16 cellular contexts compared by ENCODE assay signal in the genomic region with DNA sequence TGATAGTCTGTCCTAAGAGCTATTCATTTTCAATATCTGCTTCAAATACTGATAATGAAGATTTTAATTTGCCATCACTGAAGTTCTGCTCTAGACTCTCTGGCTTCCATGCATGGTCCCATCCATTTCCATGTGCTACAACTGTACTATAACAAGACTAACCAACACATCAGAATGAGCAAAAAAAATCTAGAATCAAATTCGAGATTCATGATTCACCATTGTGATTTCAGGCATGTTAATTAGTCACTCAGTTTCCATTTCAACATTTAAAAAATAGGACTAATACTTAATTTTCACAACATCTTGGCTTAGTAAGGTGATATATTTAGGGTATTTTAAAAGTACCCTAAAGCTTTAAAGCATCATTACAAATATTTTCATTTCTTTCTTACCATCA. TPM values are rescaled to one million over a fixed set of nuclear protein-coding genes. Genes with fewer than 3 reads are reported as not detected.
DNase-seq lines count a peak whose midpoint lies in the region; ATAC-seq and TF ChIP-seq lines count a peak whose summit lies in the region.
"Had no signal": no experiment of that assay in that cellular context is flagged by ENCODE, and none has a peak within 500 bp of the region (broad histone marks: within the 10 kb centered on the region; RNA-seq: fewer than 3 reads in every experiment).

No MANE protein-coding gene starts in this region.

- no peak overlapping the region for H3K4me3 ChIP-seq in IMR-90 (ENCODE audit: insufficient read depth, low read depth, low read length)
- H3K4me3 ChIP-seq: lung, neural progenitor cell had no signal

- H3K4ac ChIP-seq in IMR-90 (ENCODE audit: low read depth, low read length) = no peak overlapping the region

- peak overlapping the region; percentile 80 to 85 for H3K27ac Mint-ChIP-seq in natural killer cell treated with Interleukin-12 subunit alpha and Interleukin-12 subunit beta and Interleukin-15 and Interleukin-18, amount 100 ng/mL, for 72 hours
- H3K27ac Mint-ChIP-seq: neural progenitor cell had no signal

- BruUV-seq in IMR-90 (replicated peaks; lab: Mats Ljungman, UMichigan) = TSS peak; percentile 4

- intact Hi-C loops in IMR-90 (cut with micrococcal nuclease) = no loop called here

- CTCF ChIA-PET in IMR-90 (lab: Yijun Ruan, JAX) = no interaction called here

- no peak overlapping the region for H2AFZ ChIP-seq in IMR-90 (replicated peaks; ENCODE audit: low read length, poor library complexity)
- H2AFZ ChIP-seq: neural progenitor cell had no signal

- TF ChIP-seq RAD21 in IMR-90 (IDR thresholded peaks at IDR 0.05; ENCODE audit: low read length) = no peak

- in situ Hi-C loops in IMR-90 (cut with MboI; ENCODE audit: low sequenced_read_pairs) = loop anchor here (25.0 kb wide), 1 partner anchor 166 kb away; no protein-coding TSS in a partner anchor

- H3K36me3 ChIP-seq in IMR-90 (ENCODE audit: control insufficient read depth, insufficient read depth, low read length) = no peaks in the 10 kb centered on the region
- H3K36me3 ChIP-seq: neural progenitor cell had no signal

- DNase-seq in activated CD4-positive, CD25-positive, alpha-beta regulatory T cell treated with anti-CD3 and anti-CD28 coated beads, Interleukin-2, amount 50 U/mL, for 72 hours = no peak
- DNase-seq in IMR-90 (no peak), amniotic epithelial cell (ENCODE audit: low read depth) (peak; percentile 33), NOMO-1 treated with DMSO at 0.1 percent for 48 hours (lab: John Stamatoyannopoulos, UW; ENCODE audit: unreplicated experiment) (no peak)
- no peak for DNase-seq in natural killer cell treated with Interleukin-12 subunit alpha and Interleukin-12 subunit beta and Interleukin-15 and Interleukin-18, amount 100 ng/mL, for 72 hours (ENCODE audit: low spot score)
- DNase-seq in effector CD8-positive, alpha-beta T cell (lab: John Stamatoyannopoulos, UW) = no peak
- DNase-seq: 8988T; NCI-H1105 treated with DMSO at 0.1 percent for 48 hours; NK-92 treated with Interleukin-12 subunit alpha and Interleukin-12 subunit beta, amount 100 ng/mL, for 24 hours; right cardiac atrium; SIG-M5; stimulated activated CD4-positive, alpha-beta T cell treated with anti-CD3 and anti-CD28 coated beads, Interleukin-2, amount 100 ng/mL, for 48 hours had no signal

- peaks cover 15% of the 10 kb centered on the region for H3K4me1 ChIP-seq in IMR-90 (ENCODE audit: control insufficient read depth, insufficient read depth, low read length)

- H3K4me1 Mint-ChIP-seq in natural killer cell treated with Interleukin-12 subunit alpha and Interleukin-12 subunit beta and Interleukin-15 and Interleukin-18, amount 100 ng/mL, for 72 hours (ENCODE audit: low read depth in 2 of 2) = peaks cover 70 to 83% of the 10 kb centered on the region in 2 donors

- H3K9me3 ChIP-seq in IMR-90 (ENCODE audit: control insufficient read depth, insufficient read depth, low read length) = no peaks in the 10 kb centered on the region

- H3K4me3 Mint-ChIP-seq in natural killer cell treated with Interleukin-12 subunit alpha and Interleukin-12 subunit beta and Interleukin-15 and Interleukin-18, amount 100 ng/mL, for 72 hours = peak overlapping the region; percentile 68
- H3K4me3 Mint-ChIP-seq: neural progenitor cell had no signal

- ATAC-seq in activated CD4-positive, CD25-positive, alpha-beta regulatory T cell treated with anti-CD3 and anti-CD28 coated beads, Interleukin-2, amount 50 U/mL, for 24 hours = peak; percentile 22 to 25
- no peak for ATAC-seq in IMR-90 (ENCODE audit: low read depth)
- no peak for ATAC-seq in natural killer cell treated with Interleukin-12 subunit alpha and Interleukin-12 subunit beta and Interleukin-15 and Interleukin-18, amount 100 ng/mL, for 72 hours
- no peak for ATAC-seq in HG02798 (IDR thresholded peaks at IDR 0.05; ENCODE audit: poor library complexity, unreplicated experiment)
- ATAC-seq: right cardiac atrium had no signal

- H3K27me3 Mint-ChIP-seq in natural killer cell treated with Interleukin-12 subunit alpha and Interleukin-12 subunit beta and Interleukin-15 and Interleukin-18, amount 100 ng/mL, for 72 hours = no peaks in the 10 kb centered on the region

- no peak overlapping the region for H4K91ac ChIP-seq in IMR-90 (ENCODE audit: insufficient read depth, low read depth, low read length)

- no peak overlapping the region for H2AK9ac ChIP-seq in IMR-90 (replicated peaks; ENCODE audit: low read depth, low read length, poor library complexity)

- H3K14ac ChIP-seq in IMR-90 (replicated peaks; ENCODE audit: low read depth, low read length) = no peak overlapping the region

- POLR2A ChIA-PET in IMR-90 (lab: Charles Lee; ENCODE audit: unreplicated experiment) = no interaction called here

- H3K18ac ChIP-seq in IMR-90 (ENCODE audit: low read depth, low read length) = no peak overlapping the region

- H3K79me1 ChIP-seq in IMR-90 (ENCODE audit: low read depth in 1 of 2, low read length in 2 of 2) = peaks cover 0 to 46% of the 10 kb centered on the region in 2 experiments; a peak in 2 of 4 replicates

- dilution Hi-C loops in IMR-90 (cut with HindIII; ENCODE audit: low sequenced_read_pairs, unreplicated experiment) = no loop called here

- no peak overlapping the region for H3K56ac ChIP-seq in IMR-90 (ENCODE audit: extremely low read depth, insufficient read depth, low read length)

- no CpG with 5 or more reads among the region's 1 CpG for WGBS in IMR-90 (ENCODE audit: extremely low coverage in 2 of 2, insufficient read length in 1 of 2), 2 experiments

- H4K8ac ChIP-seq in IMR-90 (ENCODE audit: low read depth in 2 of 2, low read length in 2 of 2) = no peak overlapping the region

- no peak overlapping the region for H2BK120ac ChIP-seq in IMR-90 (ENCODE audit: low read depth, low read length)

- H3K9me1 ChIP-seq in IMR-90 (ENCODE audit: insufficient read depth, low read length) = peaks cover 23% of the 10 kb centered on the region

- H2BK20ac ChIP-seq in IMR-90 (ENCODE audit: low read depth, low read length) = no peak overlapping the region

- no peak overlapping the region for H3K9ac ChIP-seq in IMR-90 (ENCODE audit: low read depth, low read length)
- H3K9ac ChIP-seq: neural progenitor cell had no signal

- H3K4me2 ChIP-seq in IMR-90 (ENCODE audit: low read depth, low read length) = no peak overlapping the region
- H3K4me2 ChIP-seq: neural progenitor cell had no signal

- no peak overlapping the region for H3K27ac ChIP-seq in IMR-90 (ENCODE audit: insufficient read depth, low read length)
- H3K27ac ChIP-seq: neural progenitor cell had no signal

- no peaks in the 10 kb centered on the region for H3K27me3 ChIP-seq in IMR-90 (ENCODE audit: control insufficient read depth, insufficient read depth, low read length)
- H3K27me3 ChIP-seq: neural progenitor cell had no signal

- H3K36me3 Mint-ChIP-seq in natural killer cell treated with Interleukin-12 subunit alpha and Interleukin-12 subunit beta and Interleukin-15 and Interleukin-18, amount 100 ng/mL, for 72 hours = peaks cover 5% of the 10 kb centered on the region

- H4K20me1 ChIP-seq in IMR-90 (ENCODE audit: insufficient read depth, low read length) = peaks cover 96% of the 10 kb centered on the region

- H2AK5ac ChIP-seq in IMR-90 (ENCODE audit: low read depth, low read length) = no peak overlapping the region

- TF ChIP-seq CTCF in IMR-90 (conservative IDR thresholded peaks at IDR 0.05; ENCODE audit: low read depth, low read length) = no peak

- H4K5ac ChIP-seq in IMR-90 (ENCODE audit: low read depth, low read length) = no peak overlapping the region

- TF ChIP-seq POLR2A in IMR-90 (IDR thresholded peaks at IDR 0.05; ENCODE audit: low read depth, low read length) = no peak

- H2BK15ac ChIP-seq in IMR-90 (ENCODE audit: low read depth, low read length) = no peak overlapping the region

- H3K9me3 Mint-ChIP-seq in natural killer cell treated with Interleukin-12 subunit alpha and Interleukin-12 subunit beta and Interleukin-15 and Interleukin-18, amount 100 ng/mL, for 72 hours = no peaks in the 10 kb centered on the region

- H3K23ac ChIP-seq in IMR-90 (ENCODE audit: low read depth, low read length) = no peak overlapping the region

- H2BK5ac ChIP-seq in IMR-90 (ENCODE audit: low read depth, low read length, poor library complexity, severe bottlenecking) = no peak overlapping the region

TF ChIP-seq in IMR-90, 13 proteins besides CTCF, POLR2A, EP300 and RAD21:
- no peak for TF ChIP-seq BHLHE40 (IDR thresholded peaks at IDR 0.05; ENCODE audit: low read depth, low read length)
- TF ChIP-seq MAFK (IDR thresholded peaks at IDR 0.05; ENCODE audit: low read depth, low read length) = no peak
- TF ChIP-seq CEBPB (IDR thresholded peaks at IDR 0.05; ENCODE audit: low read depth, low read length) = no peak
- TF ChIP-seq SMC3 (IDR thresholded peaks at IDR 0.05; ENCODE audit: low read depth, low read length) = no peak
- TF ChIP-seq MAZ (IDR thresholded peaks at IDR 0.05; ENCODE audit: borderline replicate concordance, low read depth, low read length) = no peak

RNA-seq across cellular contexts. Expression of a gene that starts 22.8 kb away (rescaled TPM):
- 441 and 453 TPM in 2 replicates for total RNA-seq in IMR-90 (2012; rRNA removed)
- polyA plus RNA-seq in IMR-90 (2012; rRNA removed) = 214 and 235 TPM in 2 replicates
- polyA plus RNA-seq in IMR-90 (2012; cell fraction: cytosol; rRNA removed) = 75.0 and 88.4 TPM in 2 replicates
- polyA plus RNA-seq in IMR-90 (2012; cell fraction: nucleus; rRNA removed; ENCODE audit: low replicate concordance) = 42.1 and 341 TPM in 2 replicates
- total RNA-seq in natural killer cell treated with Interleukin-12 subunit alpha and Interleukin-12 subunit beta and Interleukin-15 and Interleukin-18, amount 100 ng/mL, for 72 hours = 100 to 1,000 TPM; 208 to 223 TPM

Comparison
In these comparisons a context has a peak if more than half of its experiments do, and no peak if none do; other contexts are left out.
1. ATAC-seq: peak in activated CD4-positive, CD25-positive, alpha-beta regulatory T cell treated with anti-CD3 and anti-CD28 coated beads, Interleukin-2, amount 50 U/mL, for 24 hours (2 of 2); none in IMR-90 (single experiment), natural killer cell treated with Interleukin-12 subunit alpha and Interleukin-12 subunit beta and Interleukin-15 and Interleukin-18, amount 100 ng/mL, for 72 hours (0 of 2) and HG02798 (single experiment).